In the genomic region with DNA sequence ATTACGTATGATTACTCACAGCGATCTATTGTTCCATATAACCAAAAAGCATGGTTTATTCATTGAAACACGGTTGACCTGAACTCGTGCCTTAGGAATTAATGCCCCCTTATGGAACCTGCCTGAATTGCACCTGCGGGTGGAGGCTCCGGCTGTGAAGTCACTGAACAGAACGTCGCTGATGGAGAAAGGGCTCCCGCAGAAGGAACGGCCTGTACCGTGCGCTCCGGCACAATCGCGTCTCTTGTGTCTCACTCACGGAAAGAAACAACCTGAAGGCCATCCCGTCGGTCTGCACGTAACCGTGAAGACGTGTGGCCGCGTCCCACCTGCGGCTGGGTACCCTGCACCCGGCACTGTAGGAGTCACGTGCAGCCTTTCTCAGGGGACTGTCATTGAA, we compare ENCODE assay signal across 8 cellular contexts.
DNase-seq lines count a peak whose midpoint lies in the region; ATAC-seq, FAIRE-seq and TF ChIP-seq lines count a peak whose summit lies in the region.

No MANE protein-coding gene starts in this region.

- peaks cover 21% of the 10 kb centered on the region for H3K27me3 Mint-ChIP-seq in chondrocyte (ENCODE audit: low read depth)

- H3K9me3 ChIP-seq in HepG2 (ENCODE audit: low read length): no peaks in the 10 kb centered on the region

- no peaks in the 10 kb centered on the region for H3K4me1 ChIP-seq in HepG2 (ENCODE audit: insufficient read depth, low read length)

- no peak overlapping the region for H3K27ac ChIP-seq in HepG2 (ENCODE audit: extremely low read length, insufficient read depth, low read length)

- H3K27ac Mint-ChIP-seq in chondrocyte (ENCODE audit: unreplicated experiment): peak overlapping the region; percentile 2

- TF ChIP-seq CTCF in AG09319 (IDR thresholded peaks at IDR 0.05; ENCODE audit: low read depth, low read length) (peak; percentile 90), chondrocyte (IDR thresholded peaks at IDR 0.05) (peak; percentile 97), HepG2 (CRISPR knock-in tag; IDR thresholded peaks at IDR 0.05) (peak; percentile 87)

- no peak overlapping the region for H3K4me3 ChIP-seq in HepG2 (replicated peaks in 1 of 3; ENCODE audit: insufficient read depth in 1 of 3, low read depth in 2 of 3, low read length in 3 of 3)

- FAIRE-seq in HepG2 (lab: Jason Lieb, UNC): peak; percentile 67

- peaks cover 14% of the 10 kb centered on the region for H3K4me1 Mint-ChIP-seq in chondrocyte (ENCODE audit: low read depth)

- DNase-seq in AG09319 (ENCODE audit: extremely low read depth, low read depth): no peak
- peak; percentile 83 for DNase-seq in NCI-H1694 (lab: John Stamatoyannopoulos, UW)
- DNase-seq in activated CD4-positive, alpha-beta T cell treated with anti-CD3 and anti-CD28 coated beads for 24 hours (ENCODE audit: low read depth in 2 of 2): peak; percentile 66 to 79
- peak; percentile 79 for DNase-seq in chondrocyte (ENCODE audit: low spot score)
- peak; percentile 36 for DNase-seq in HepG2 (ENCODE audit: low spot score)
- DNase-seq in stimulated activated CD4-positive, alpha-beta T cell treated with anti-CD3 and anti-CD28 coated beads, TNF-alpha, amount 100 ng/mL, for 48 hours (ENCODE audit: low read depth in 3 of 3): peak in 2 of 3 donors; percentile 44 to 74

- WGBS in HepG2 (ENCODE audit: low lambda C conversion rate): 2% methylated on average over 19 of the region's 26 CpGs

- no peak overlapping the region for H3K4me3 Mint-ChIP-seq in chondrocyte (ENCODE audit: unreplicated experiment)

- peaks cover 9 to 76% of the 10 kb centered on the region in 2 experiments for H3K27me3 ChIP-seq in HepG2 (ENCODE audit: control insufficient read depth in 1 of 2, insufficient read depth in 2 of 2, low read length in 2 of 2)

- no peaks in the 10 kb centered on the region for H3K79me2 ChIP-seq in HepG2 (ENCODE audit: insufficient read depth, low read length)

- POLR2A ChIA-PET in HepG2 (lab: Yijun Ruan, JAX): no interaction called here

- peaks cover 5% of the 10 kb centered on the region for H3K36me3 Mint-ChIP-seq in chondrocyte (ENCODE audit: low read depth)

- H3K36me3 ChIP-seq in HepG2 (replicated peaks in 1 of 2; ENCODE audit: control insufficient read depth in 1 of 2, insufficient read depth in 2 of 2, low read length in 2 of 2): no peaks in the 10 kb centered on the region

- no peak overlapping the region for H2AFZ ChIP-seq in HepG2 (ENCODE audit: low read length)

- no TSS peak for BruUV-seq in HepG2 (replicated peaks; lab: Mats Ljungman, UMichigan)

- H3K9ac ChIP-seq in HepG2 (ENCODE audit: insufficient read depth, low read depth, low read length): no peak overlapping the region

- TF ChIP-seq POLR2A in HepG2 (IDR thresholded peaks at IDR 0.05; ENCODE audit: insufficient read depth in 1 of 2, low read depth in 2 of 2, low read length in 2 of 2): no peak

- intact Hi-C loops in HepG2 (cut with micrococcal nuclease; ENCODE audit: unreplicated experiment): loop anchor here (1.0 kb wide), 2 partner anchors 115 to 148 kb away; no protein-coding TSS in a partner anchor

- TF ChIP-seq RAD21 in HepG2 (CRISPR knock-in tag; IDR thresholded peaks at IDR 0.05): peak; percentile 47; the same call in 1 of the 2 replicates

- H4K20me1 ChIP-seq in HepG2 (ENCODE audit: insufficient read depth, low read length): no peaks in the 10 kb centered on the region

- TF ChIP-seq EP300 in HepG2 (IDR thresholded peaks at IDR 0.05; ENCODE audit: low read depth in 2 of 2, low read length in 2 of 2) (no peak), HepG2 (CRISPR knock-in tag; IDR thresholded peaks at IDR 0.05; ENCODE audit: borderline replicate concordance) (no peak)

- CTCF ChIA-PET in HepG2 (lab: Yijun Ruan, JAX; ENCODE audit: low intra/inter-chr PET ratio, low total read pairs): interaction anchor here (1.1 to 1.7 kb wide), 2 partner anchors 148 to 150 kb away, joined by 4 to 17 read pairs; no protein-coding TSS in a partner anchor

- no peaks in the 10 kb centered on the region for H3K9me3 Mint-ChIP-seq in chondrocyte (ENCODE audit: low read depth)

- in situ Hi-C loops in HepG2 (cut with HindIII; ENCODE audit: extremely low pct_ligation_motif_present, low pct_unique_long_range_greater_than_20kb): no loop called here

- no peak overlapping the region for H3K4me2 ChIP-seq in HepG2 (ENCODE audit: low read depth, low read length)

- ATAC-seq in GM18502 (IDR thresholded peaks at IDR 0.05; ENCODE audit: poor library complexity, unreplicated experiment) (peak; percentile 46), HepG2 (peak; percentile 84), HG02623 (IDR thresholded peaks at IDR 0.05; ENCODE audit: unreplicated experiment) (no peak)

TF ChIP-seq in HepG2, 621 proteins besides CTCF, POLR2A, EP300 and RAD21 (continues in another document):
- TF ChIP-seq EEA1 (CRISPR knock-in tag; IDR thresholded peaks at IDR 0.05; ENCODE audit: borderline replicate concordance) (no peak), SMC3 (IDR thresholded peaks at IDR 0.05; ENCODE audit: low read length) (peak; percentile 78), BHLHE40 (IDR thresholded peaks at IDR 0.05; ENCODE audit: low read length) (0 out of 2 replicates have a peak, but pooled peaks have one; percentile 37), STAG1 (CRISPR knock-in tag; IDR thresholded peaks at IDR 0.05) (peak; percentile 83), RFX1 (IDR thresholded peaks at IDR 0.05) (no peak)
- TF ChIP-seq, protein P1, sequence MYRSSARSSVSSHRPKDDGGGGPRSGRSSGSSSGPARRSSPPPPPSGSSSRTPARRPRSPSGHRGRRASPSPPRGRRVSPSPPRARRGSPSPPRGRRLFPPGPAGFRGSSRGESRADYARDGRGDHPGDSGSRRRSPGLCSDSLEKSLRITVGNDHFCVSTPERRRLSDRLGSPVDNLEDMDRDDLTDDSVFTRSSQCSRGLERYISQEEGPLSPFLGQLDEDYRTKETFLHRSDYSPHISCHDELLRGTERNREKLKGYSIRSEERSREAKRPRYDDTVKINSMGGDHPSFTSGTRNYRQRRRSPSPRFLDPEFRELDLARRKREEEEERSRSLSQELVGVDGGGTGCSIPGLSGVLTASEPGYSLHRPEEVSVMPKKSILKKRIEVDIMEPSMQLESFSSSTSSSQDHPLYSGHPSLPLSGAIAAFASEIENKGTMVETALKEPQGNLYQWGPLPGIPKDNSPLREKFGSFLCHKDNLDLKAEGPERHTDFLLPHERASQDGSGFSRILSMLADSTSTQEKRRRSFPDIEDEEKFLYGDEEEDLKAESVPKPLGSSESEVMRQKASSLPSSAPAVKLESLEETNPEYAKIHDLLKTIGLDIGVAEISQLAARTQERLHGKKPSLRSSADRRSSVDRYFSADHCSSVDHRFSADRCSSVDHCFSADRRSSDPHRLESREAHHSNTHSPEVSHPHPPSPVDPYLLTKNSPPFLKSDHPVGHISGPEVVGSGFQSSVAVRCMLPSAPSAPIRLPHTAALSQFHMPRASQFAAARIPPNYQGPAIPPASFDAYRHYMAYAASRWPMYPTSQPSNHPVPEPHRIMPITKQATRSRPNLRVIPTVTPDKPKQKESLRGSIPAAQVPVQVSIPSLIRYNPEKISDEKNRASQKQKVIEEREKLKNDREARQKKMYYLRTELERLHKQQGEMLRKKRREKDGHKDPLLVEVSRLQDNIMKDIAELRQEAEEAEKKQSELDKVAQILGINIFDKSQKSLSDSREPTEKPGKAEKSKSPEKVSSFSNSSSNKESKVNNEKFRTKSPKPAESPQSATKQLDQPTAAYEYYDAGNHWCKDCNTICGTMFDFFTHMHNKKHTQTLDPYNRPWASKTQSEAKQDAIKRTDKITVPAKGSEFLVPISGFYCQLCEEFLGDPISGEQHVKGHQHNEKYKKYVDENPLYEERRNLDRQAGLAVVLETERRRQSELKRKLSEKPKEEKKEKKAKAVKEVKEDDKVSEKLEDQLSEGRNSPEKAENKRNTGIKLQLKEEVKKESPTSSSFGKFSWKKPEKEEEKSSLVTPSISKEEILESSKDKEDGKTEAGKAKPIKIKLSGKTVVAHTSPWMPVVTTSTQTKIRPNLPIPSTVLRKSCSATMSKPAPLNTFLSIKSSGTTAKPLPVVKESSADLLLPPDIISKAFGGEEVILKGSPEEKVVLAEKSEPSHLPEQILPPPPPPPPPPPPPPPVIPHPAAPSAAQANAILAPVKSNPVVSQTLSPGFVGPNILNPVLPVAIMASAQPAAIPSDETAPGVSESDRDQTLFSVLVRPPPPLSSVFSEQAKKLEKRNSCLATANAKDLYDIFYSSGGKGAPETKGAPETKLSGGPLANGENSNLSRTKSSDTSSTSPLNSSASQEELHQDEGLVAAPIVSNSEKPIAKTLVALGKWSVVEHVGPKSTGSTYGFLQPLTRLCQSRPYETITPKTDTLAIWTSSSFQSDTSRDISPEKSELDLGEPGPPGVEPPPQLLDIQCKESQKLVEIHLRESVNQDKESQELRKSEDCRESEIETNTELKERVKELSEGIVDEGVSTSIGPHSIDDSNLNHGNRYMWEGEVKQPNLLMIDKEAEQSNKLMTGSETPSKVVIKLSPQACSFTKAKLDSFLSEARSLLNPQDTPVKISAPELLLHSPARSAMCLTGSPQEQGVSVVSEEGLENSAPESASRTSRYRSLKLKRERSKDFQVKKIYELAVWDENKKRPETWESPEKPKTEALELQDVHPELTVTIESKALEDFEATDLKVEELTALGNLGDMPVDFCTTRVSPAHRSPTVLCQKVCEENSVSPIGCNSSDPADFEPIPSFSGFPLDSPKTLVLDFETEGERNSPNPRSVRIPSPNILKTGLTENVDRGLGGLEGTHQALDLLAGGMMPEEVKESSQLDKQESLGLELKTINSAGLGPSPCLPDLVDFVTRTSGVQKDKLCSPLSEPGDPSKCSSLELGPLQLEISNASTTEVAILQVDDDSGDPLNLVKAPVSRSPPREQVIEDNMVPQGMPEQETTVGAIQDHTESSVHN (CRISPR knock-in tag; IDR thresholded peaks at IDR 0.05): no peak
- TF ChIP-seq, protein P2, sequence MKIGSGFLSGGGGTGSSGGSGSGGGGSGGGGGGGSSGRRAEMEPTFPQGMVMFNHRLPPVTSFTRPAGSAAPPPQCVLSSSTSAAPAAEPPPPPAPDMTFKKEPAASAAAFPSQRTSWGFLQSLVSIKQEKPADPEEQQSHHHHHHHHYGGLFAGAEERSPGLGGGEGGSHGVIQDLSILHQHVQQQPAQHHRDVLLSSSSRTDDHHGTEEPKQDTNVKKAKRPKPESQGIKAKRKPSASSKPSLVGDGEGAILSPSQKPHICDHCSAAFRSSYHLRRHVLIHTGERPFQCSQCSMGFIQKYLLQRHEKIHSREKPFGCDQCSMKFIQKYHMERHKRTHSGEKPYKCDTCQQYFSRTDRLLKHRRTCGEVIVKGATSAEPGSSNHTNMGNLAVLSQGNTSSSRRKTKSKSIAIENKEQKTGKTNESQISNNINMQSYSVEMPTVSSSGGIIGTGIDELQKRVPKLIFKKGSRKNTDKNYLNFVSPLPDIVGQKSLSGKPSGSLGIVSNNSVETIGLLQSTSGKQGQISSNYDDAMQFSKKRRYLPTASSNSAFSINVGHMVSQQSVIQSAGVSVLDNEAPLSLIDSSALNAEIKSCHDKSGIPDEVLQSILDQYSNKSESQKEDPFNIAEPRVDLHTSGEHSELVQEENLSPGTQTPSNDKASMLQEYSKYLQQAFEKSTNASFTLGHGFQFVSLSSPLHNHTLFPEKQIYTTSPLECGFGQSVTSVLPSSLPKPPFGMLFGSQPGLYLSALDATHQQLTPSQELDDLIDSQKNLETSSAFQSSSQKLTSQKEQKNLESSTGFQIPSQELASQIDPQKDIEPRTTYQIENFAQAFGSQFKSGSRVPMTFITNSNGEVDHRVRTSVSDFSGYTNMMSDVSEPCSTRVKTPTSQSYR (CRISPR knock-in tag; IDR thresholded peaks at IDR 0.05; ENCODE audit: borderline replicate concordance): no peak
